Comparison of ENCODE assay signal across 18 cellular contexts in genomic region chr5:74075900-74076484, GRCh38.
DNase-seq lines count a peak whose midpoint lies in the region; ATAC-seq, FAIRE-seq and TF ChIP-seq lines count a peak whose summit lies in the region.
"Had no signal": no experiment of that assay in that cellular context is flagged by ENCODE, and none has a peak within 500 bp of the region (broad histone marks: within the 10 kb centered on the region; RNA-seq: fewer than 3 reads in every experiment).

No MANE protein-coding gene starts in this region.

- POLR2A ChIA-PET in RWPE1 (lab: Yijun Ruan, JAX; ENCODE audit: low non-redundant PET) = no interaction called here

- DNase-seq in HTR-8/SVneo (ENCODE audit: insufficient read length, low spot score) = no peak
- peak; percentile 21 for DNase-seq in RWPE1 (ENCODE audit: low spot score)
- DNase-seq in thyroid gland = no peak
- DNase-seq in D341Med (ENCODE audit: low spot score) = no peak
- DNase-seq in left ventricle myocardium superior = no peak
- DNase-seq: activated effector memory CD4-positive, alpha-beta T cell treated with Interleukin-2 at 50 U/mL for 16 hours; cerebellar nuclear complex; foreskin keratinocyte; kidney glomerular epithelial cell; NCI-H1105 treated with DMSO at 0.1 percent for 48 hours; NCI-H226; stimulated activated CD4-positive, alpha-beta T cell treated with anti-CD3 and anti-CD28 coated beads, Interleukin-2, amount 100 ng/mL, for 48 hours; substantia nigra had no signal

- intact Hi-C loops in thyroid gland (cut with DNase I) (no loop called here), left ventricle myocardium superior (cut with micrococcal nuclease) (no loop called here)

- no peaks in the 10 kb centered on the region for H3K9me3 ChIP-seq in thyroid gland
- H3K9me3 ChIP-seq: BE2C had no signal

- no peak overlapping the region for H3K4me3 ChIP-seq in thyroid gland (replicated peaks in 1 of 3)

- no peaks in the 10 kb centered on the region for H3K36me3 ChIP-seq in thyroid gland
- H3K36me3 ChIP-seq: BE2C had no signal

- WGBS in thyroid gland, 2 donors = 37 to 51% methylated on average over 2 of the region's 2 CpGs

- peaks cover 17 to 20% of the 10 kb centered on the region in 2 donors for H3K4me1 ChIP-seq in thyroid gland
- H3K4me1 ChIP-seq: foreskin keratinocyte had no signal

- no peak for TF ChIP-seq POLR2A in thyroid gland (IDR thresholded peaks at IDR 0.05)

- peak; percentile 39 for ATAC-seq in esophagus mucosa
- ATAC-seq in left ventricle myocardium superior = no peak
- no peak for ATAC-seq in HG02623 (IDR thresholded peaks at IDR 0.05; ENCODE audit: unreplicated experiment)
- ATAC-seq: foreskin keratinocyte had no signal

- H3K27me3 ChIP-seq in thyroid gland = no peaks in the 10 kb centered on the region
- H3K27me3 ChIP-seq: BE2C, foreskin keratinocyte had no signal

- H3K27ac ChIP-seq in RWPE1 = no peak overlapping the region
- H3K27ac ChIP-seq in thyroid gland = peak overlapping the region; percentile 19 to 85 (median 75)
- H3K27ac ChIP-seq: foreskin keratinocyte, HL-60, KMS-11 had no signal

- TF ChIP-seq CTCF in RWPE1 (conservative IDR thresholded peaks at IDR 0.05; ENCODE audit: low read depth) = no peak
- no peak for TF ChIP-seq CTCF in thyroid gland (IDR thresholded peaks at IDR 0.05)

- CTCF ChIA-PET in RWPE1 (lab: Yijun Ruan, JAX) = interaction anchor here (0.6 to 1.0 kb wide), 4 partner anchors 9 to 260 kb away, joined by 3 read pairs; no protein-coding TSS in a partner anchor

- FAIRE-seq in HTR-8/SVneo (lab: Jason Lieb, UNC) = peak; percentile 64
